In genomic region chr14:91402278-91403068, GRCh38 we compare ENCODE assay signal across 10 cellular contexts. TPM values are rescaled to one million over a fixed set of nuclear protein-coding genes. Genes with fewer than 3 reads are reported as not detected.
A peak's percentile ranks its signal among the peaks of the same experiment; 100 is the strongest.
DNase-seq lines count a peak whose midpoint lies in the region; ATAC-seq and TF ChIP-seq lines count a peak whose summit lies in the region.
"Had no signal": no experiment of that assay in that cellular context is flagged by ENCODE, and none has a peak within 500 bp of the region (broad histone marks: within the 10 kb centered on the region; RNA-seq: fewer than 3 reads in every experiment).

No MANE protein-coding gene starts in this region.

- H3K36me3 ChIP-seq in CD4-positive, alpha-beta memory T cell (ENCODE audit: insufficient read depth, low read length), result peaks cover 12% of the 10 kb centered on the region
- no peaks in the 10 kb centered on the region for H3K36me3 ChIP-seq in brain microvascular endothelial cell (replicated peaks)

- H3K36me3 Mint-ChIP-seq in CD4-positive, alpha-beta memory T cell, result peaks cover 17 to 59% of the 10 kb centered on the region in 2 donors
- H3K36me3 Mint-ChIP-seq in natural killer cell (no peaks in the 10 kb centered on the region), osteocyte (ENCODE audit: unreplicated experiment) (no peaks in the 10 kb centered on the region)

- H3K4me1 ChIP-seq in CD4-positive, alpha-beta memory T cell (ENCODE audit: insufficient read depth, low read length), result peaks cover 97% of the 10 kb centered on the region

- intact Hi-C loops in CD4-positive, alpha-beta memory T cell (cut with micrococcal nuclease), result loop anchor here (5.0 kb wide), 1 partner anchor 50 kb away; no protein-coding TSS in a partner anchor
- intact Hi-C loops in natural killer cell (cut with micrococcal nuclease), result loop anchor here (1.0 to 2.0 kb wide), 3 partner anchors 9 to 54 kb away; partner anchors contain the start of gene CCDC88C

- H3K9me3 Mint-ChIP-seq in CD4-positive, alpha-beta memory T cell, result no peaks in the 10 kb centered on the region
- H3K9me3 Mint-ChIP-seq in natural killer cell, result no peaks in the 10 kb centered on the region
- H3K9me3 Mint-ChIP-seq in osteocyte (ENCODE audit: unreplicated experiment), result no peaks in the 10 kb centered on the region

- no peaks in the 10 kb centered on the region for H3K27me3 Mint-ChIP-seq in CD4-positive, alpha-beta memory T cell
- H3K27me3 Mint-ChIP-seq in natural killer cell (ENCODE audit: low read depth in 2 of 2) (no peaks in the 10 kb centered on the region), osteocyte (ENCODE audit: unreplicated experiment) (no peaks in the 10 kb centered on the region)

- peak overlapping the region; percentile 94 for H3K27ac ChIP-seq in CD4-positive, alpha-beta memory T cell (ENCODE audit: low read depth, low read length)
- H3K27ac ChIP-seq in brain microvascular endothelial cell, result no peak overlapping the region
- H3K27ac ChIP-seq: SK-N-MC had no signal

- ATAC-seq in natural killer cell (peak; percentile 54 to 73 (median 65)), HG02798 (IDR thresholded peaks at IDR 0.05; ENCODE audit: poor library complexity, unreplicated experiment) (no peak), GM18861 (IDR thresholded peaks at IDR 0.05; ENCODE audit: unreplicated experiment) (no peak), GM18519 (IDR thresholded peaks at IDR 0.05; ENCODE audit: low FRiP score, unreplicated experiment) (no peak)

- H3K27ac Mint-ChIP-seq in CD4-positive, alpha-beta memory T cell, result peak overlapping the region; percentile 94 to 99 (median 95)
- H3K27ac Mint-ChIP-seq in natural killer cell, result peak overlapping the region; percentile 96 to 98
- no peak overlapping the region for H3K27ac Mint-ChIP-seq in osteocyte (ENCODE audit: unreplicated experiment)

- peak in 1 of 5 donors; percentile 38 for DNase-seq in CD4-positive, alpha-beta memory T cell
- DNase-seq in LNCaP clone FGC (ENCODE audit: low read depth), result no peak
- peak; percentile 33 for DNase-seq in brain microvascular endothelial cell
- DNase-seq in natural killer cell, result no peak
- DNase-seq in osteocyte (ENCODE audit: extremely low spot score, unreplicated experiment), result no peak
- DNase-seq: NCI-H2107 had no signal

- CTCF ChIA-PET in CD4-positive, alpha-beta memory T cell (lab: Charles Lee; ENCODE audit: partially characterized antibody), result interaction anchor here (0.6 to 9.4 kb wide), 6 partner anchors 9 to 79 kb away, joined by 3 to 88 read pairs (median 8); partner anchors contain the start of gene CCDC88C

- H3K27me3 ChIP-seq in CD4-positive, alpha-beta memory T cell (ENCODE audit: insufficient read depth, low read length), result no peaks in the 10 kb centered on the region
- no peaks in the 10 kb centered on the region for H3K27me3 ChIP-seq in brain microvascular endothelial cell (replicated peaks)

- H3K4me1 Mint-ChIP-seq in CD4-positive, alpha-beta memory T cell, result peaks cover 65 to 97% (median 83%) of the 10 kb centered on the region in 4 donors
- H3K4me1 Mint-ChIP-seq in natural killer cell, result peaks cover 86 to 91% of the 10 kb centered on the region in 2 donors
- H3K4me1 Mint-ChIP-seq in osteocyte (ENCODE audit: unreplicated experiment), result peaks cover 9% of the 10 kb centered on the region

- in situ Hi-C loops in brain microvascular endothelial cell (cut with HindIII; ENCODE audit: low pct_ligation_motif_present, low sequenced_read_pairs), result no loop called here

- H3K4me3 Mint-ChIP-seq in CD4-positive, alpha-beta memory T cell, result peak overlapping the region; percentile 65 to 82 (median 81)
- H3K4me3 Mint-ChIP-seq in natural killer cell (peak overlapping the region; percentile 87), osteocyte (ENCODE audit: unreplicated experiment) (no peak overlapping the region)

- H3K9me3 ChIP-seq in CD4-positive, alpha-beta memory T cell (ENCODE audit: control insufficient read depth in 1 of 2, low read length in 2 of 2), result no peaks in the 10 kb centered on the region

- POLR2A ChIA-PET in CD4-positive, alpha-beta memory T cell (lab: Charles Lee; ENCODE audit: partially characterized antibody), result interaction anchor here (0.9 to 22.5 kb wide), 7 partner anchors 12 to 87 kb away, joined by 3 to 520 read pairs (median 3); partner anchors contain the start of gene CCDC88C

- no peak for TF ChIP-seq CTCF in LNCaP clone FGC (IDR thresholded peaks at IDR 0.05; ENCODE audit: control insufficient read depth, extremely low read depth, insufficient read depth)
- no peak for TF ChIP-seq CTCF in brain microvascular endothelial cell (IDR thresholded peaks at IDR 0.05; ENCODE audit: low read depth, low read length, missing control alignments)
- TF ChIP-seq CTCF in natural killer cell (IDR thresholded peaks at IDR 0.05), result no peak
- TF ChIP-seq CTCF in osteocyte (IDR thresholded peaks at IDR 0.05), result no peak

- peak overlapping the region in 1 of 2 donors; percentile 1 for H3K4me3 ChIP-seq in CD4-positive, alpha-beta memory T cell (ENCODE audit: low read length in 2 of 2)
- H3K4me3 ChIP-seq in LNCaP clone FGC (ENCODE audit: low read depth, low read length), result 0 out of 2 replicates have a peak overlapping the region, but pooled peaks have one; percentile 16
- H3K4me3 ChIP-seq in brain microvascular endothelial cell (ENCODE audit: low read depth, low read length), result no peak overlapping the region
- H3K4me3 ChIP-seq: SK-N-MC had no signal

RNA-seq across cellular contexts. Expression of gene CCDC88C, which starts 15.1 kb away (rescaled TPM):
- total RNA-seq in CD4-positive, alpha-beta memory T cell, result 100 to 1,000 TPM; 272 to 293 TPM
- 10 to 100 TPM; 17.1 to 51.1 TPM for polyA plus RNA-seq in CD4-positive, alpha-beta memory T cell
- total RNA-seq in natural killer cell (100 to 1,000 TPM; 432 to 516 (median 438) TPM), osteocyte (1.1 and 1.4 TPM in 2 replicates)

Comparison
In these comparisons a context has a peak if more than half of its experiments do, and no peak if none do; other contexts are left out.
1. ATAC-seq: peak in natural killer cell (3 of 3); none in HG02798 (single experiment), GM18861 (single experiment) and GM18519 (single experiment).
2. RNA of gene CCDC88C, which starts 15.1 kb away (total RNA-seq): 432 to 516 TPM in natural killer cell and 272 to 293 TPM in CD4-positive, alpha-beta memory T cell; 1.1 to 1.4 TPM in osteocyte; every median in the first group is over 100 times any median in the second.